16 cellular contexts compared by ENCODE assay signal in genomic region chr16:53839150-53839549, GRCh38.
"Had no signal": no experiment of that assay in that cellular context is flagged by ENCODE, and none has a peak within 500 bp of the region (broad histone marks: within the 10 kb centered on the region; RNA-seq: fewer than 3 reads in every experiment).

No MANE protein-coding gene starts in this region.

- ATAC-seq: effector memory CD8-positive, alpha-beta T cell; left cardiac atrium; stimulated activated memory B cell treated with anti-CD40 and anti-IgM and Interleukin-4, amounts not matched to agents 10 μg/mL and 1 μg/mL and 100 μg/mL, for 72 hours; T-helper 17 cell had no signal

- H3K27me3 ChIP-seq: adrenal gland, esophagus muscularis mucosa, right atrium auricular region, transverse colon had no signal

- H3K4me3 Mint-ChIP-seq: activated naive CD4-positive, alpha-beta T cell treated with anti-CD3 and anti-CD28 coated beads, Interleukin-2, amount 10 ng/mL, durations not matched to agents 7 days and 5 days; dendritic cell treated with granulocyte-macrophage colony-stimulating factor and Interleukin-4, amounts not matched to agents 40 ng/mL and 50 ng/mL, for 4 days; effector memory CD8-positive, alpha-beta T cell; immature natural killer cell; naive B cell; stimulated activated memory B cell treated with anti-CD40 and anti-IgM and Interleukin-4, amounts not matched to agents 10 μg/mL and 1 μg/mL and 100 μg/mL, for 72 hours; T-helper 17 cell had no signal

- DNase-seq: activated CD4-positive, CD25-positive, alpha-beta regulatory T cell; activated naive CD4-positive, alpha-beta T cell treated with anti-CD3 and anti-CD28 coated beads, Interleukin-2, amount 10 ng/mL, durations not matched to agents 7 days and 5 days; adrenal gland; effector memory CD8-positive, alpha-beta T cell; glutamatergic neuron; immature natural killer cell; left cardiac atrium; naive B cell; T-helper 17 cell; transverse colon had no signal

- H3K27ac Mint-ChIP-seq: activated naive CD4-positive, alpha-beta T cell treated with anti-CD3 and anti-CD28 coated beads, Interleukin-2, amount 10 ng/mL, durations not matched to agents 7 days and 5 days; activated T-helper 2 cell treated with anti-CD3 and anti-CD28 coated beads, Interferon-gamma antibody, Interleukin-2, Interleukin-4, amounts not matched to agents 10 μg/mL and 5 μg/mL and 100 μg/mL, durations not matched to agents 14 hours and 24 hours and 36 hours; dendritic cell treated with granulocyte-macrophage colony-stimulating factor and Interleukin-4, amounts not matched to agents 40 ng/mL and 50 ng/mL, for 4 days; stimulated activated memory B cell treated with anti-CD40 and anti-IgM and Interleukin-4, amounts not matched to agents 10 μg/mL and 1 μg/mL and 100 μg/mL, for 72 hours; T-helper 17 cell had no signal

- H3K9me3 ChIP-seq: adrenal gland, esophagus muscularis mucosa, right atrium auricular region, transverse colon had no signal

- H3K27me3 Mint-ChIP-seq: activated naive CD4-positive, alpha-beta T cell treated with anti-CD3 and anti-CD28 coated beads, Interleukin-2, amount 10 ng/mL, durations not matched to agents 7 days and 5 days; dendritic cell treated with granulocyte-macrophage colony-stimulating factor and Interleukin-4, amounts not matched to agents 40 ng/mL and 50 ng/mL, for 4 days; effector memory CD8-positive, alpha-beta T cell; naive B cell; stimulated activated memory B cell treated with anti-CD40 and anti-IgM and Interleukin-4, amounts not matched to agents 10 μg/mL and 1 μg/mL and 100 μg/mL, for 72 hours; T-helper 17 cell had no signal

- H3K27ac ChIP-seq: adrenal gland, esophagus muscularis mucosa, right atrium auricular region, transverse colon had no signal

- H3K4me3 ChIP-seq: adrenal gland, esophagus muscularis mucosa, lung, right atrium auricular region, transverse colon had no signal

- H3K4me1 ChIP-seq: adrenal gland, right atrium auricular region had no signal

- H3K9me3 Mint-ChIP-seq: activated naive CD4-positive, alpha-beta T cell treated with anti-CD3 and anti-CD28 coated beads, Interleukin-2, amount 10 ng/mL, durations not matched to agents 7 days and 5 days; activated T-helper 2 cell treated with anti-CD3 and anti-CD28 coated beads, Interferon-gamma antibody, Interleukin-2, Interleukin-4, amounts not matched to agents 10 μg/mL and 5 μg/mL and 100 μg/mL, durations not matched to agents 14 hours and 24 hours and 36 hours; dendritic cell treated with granulocyte-macrophage colony-stimulating factor and Interleukin-4, amounts not matched to agents 40 ng/mL and 50 ng/mL, for 4 days; effector memory CD8-positive, alpha-beta T cell; immature natural killer cell; naive B cell had no signal

- H3K36me3 ChIP-seq: adrenal gland, right atrium auricular region, transverse colon had no signal
